ENCODE assay signal across 9 cellular contexts in genomic region chr3:120198305-120198878, GRCh38.
DNase-seq lines count a peak whose midpoint lies in the region; ATAC-seq and TF ChIP-seq lines count a peak whose summit lies in the region.
"Had no signal": no experiment of that assay in that cellular context is flagged by ENCODE, and none has a peak within 500 bp of the region (broad histone marks: within the 10 kb centered on the region; RNA-seq: fewer than 3 reads in every experiment).

No MANE protein-coding gene starts in this region.

- peaks cover 11% of the 10 kb centered on the region for H3K4me1 Mint-ChIP-seq in nephron progenitor cell
- no peaks in the 10 kb centered on the region for H3K4me1 Mint-ChIP-seq in activated CD8-positive, alpha-beta T cell treated with anti-CD3 and anti-CD28 coated beads for 36 hours (ENCODE audit: low read depth)
- H3K4me1 Mint-ChIP-seq: activated B cell treated with CpG ODN at 0.5 μM for 24 hours had no signal

- H3K36me3 Mint-ChIP-seq in nephron progenitor cell (ENCODE audit: low read depth) = no peaks in the 10 kb centered on the region
- no peaks in the 10 kb centered on the region for H3K36me3 Mint-ChIP-seq in activated CD8-positive, alpha-beta T cell treated with anti-CD3 and anti-CD28 coated beads for 36 hours (ENCODE audit: low read depth)

- no peak overlapping the region for H3K27ac Mint-ChIP-seq in nephron progenitor cell
- H3K27ac Mint-ChIP-seq in activated CD8-positive, alpha-beta T cell treated with anti-CD3 and anti-CD28 coated beads for 36 hours = no peak overlapping the region
- H3K27ac Mint-ChIP-seq: activated B cell treated with CpG ODN at 0.5 μM for 24 hours had no signal

- H3K27ac ChIP-seq in OCI-LY7 (ENCODE audit: low read depth, low read length, poor library complexity, severe bottlenecking) = no peak overlapping the region

- ATAC-seq in activated CD8-positive, alpha-beta T cell treated with anti-CD3 and anti-CD28 coated beads for 36 hours = no peak

- POLR2A ChIA-PET in OCI-LY7 (lab: Charles Lee) = no interaction called here
- POLR2A ChIA-PET in activated CD8-positive, alpha-beta T cell treated with anti-CD3 and anti-CD28 coated beads for 36 hours (lab: Charles Lee) = no interaction called here

- peak; percentile 66 to 76 for DNase-seq in AML-193 (lab: John Stamatoyannopoulos, UW)
- DNase-seq in GM20000 (ENCODE audit: low spot score) = no peak
- DNase-seq in OCI-LY7 (ENCODE audit: low spot score) = peak; percentile 13
- DNase-seq in fibroblast of villous mesenchyme (ENCODE audit: low read depth) = peak; percentile 37
- no peak for DNase-seq in activated T-cell treated with anti-CD3 and anti-CD28 coated beads, Interleukin-2, amount 50 U/mL, for 48 hours
- no peak for DNase-seq in stimulated activated CD4-positive, alpha-beta T cell treated with anti-CD3 and anti-CD28 coated beads, Interleukin-4, amount 100 ng/mL, for 1 hour
- no peak for DNase-seq in nephron progenitor cell
- no peak for DNase-seq in activated CD8-positive, alpha-beta T cell treated with anti-CD3 and anti-CD28 coated beads for 36 hours
- DNase-seq: activated B cell treated with CpG ODN at 0.5 μM for 24 hours had no signal

- TF ChIP-seq CTCF in GM20000 (IDR thresholded peaks at IDR 0.05; ENCODE audit: extremely low read depth, missing control alignments) (peak; percentile 14), OCI-LY7 (conservative IDR thresholded peaks at IDR 0.05; ENCODE audit: low read length) (peak; percentile 63), fibroblast of villous mesenchyme (IDR thresholded peaks at IDR 0.05; ENCODE audit: insufficient read depth, low read depth, low read length) (peak; percentile 13), nephron progenitor cell (IDR thresholded peaks at IDR 0.05) (no peak)
- TF ChIP-seq CTCF in activated CD8-positive, alpha-beta T cell treated with anti-CD3 and anti-CD28 coated beads for 36 hours (IDR thresholded peaks at IDR 0.05) = no peak

- no peak overlapping the region for H3K4me3 Mint-ChIP-seq in nephron progenitor cell
- H3K4me3 Mint-ChIP-seq in activated CD8-positive, alpha-beta T cell treated with anti-CD3 and anti-CD28 coated beads for 36 hours = no peak overlapping the region
- H3K4me3 Mint-ChIP-seq: activated B cell treated with CpG ODN at 0.5 μM for 24 hours had no signal

- no peaks in the 10 kb centered on the region for H4K20me1 ChIP-seq in OCI-LY7 (ENCODE audit: insufficient read depth, low read length)

- no peak overlapping the region for H3K4me3 ChIP-seq in OCI-LY7 (ENCODE audit: low read depth, low read length, poor library complexity, severe bottlenecking)
- H3K4me3 ChIP-seq in fibroblast of villous mesenchyme (ENCODE audit: low read depth, low read length) = no peak overlapping the region

- no peaks in the 10 kb centered on the region for H3K9me3 Mint-ChIP-seq in nephron progenitor cell
- no peaks in the 10 kb centered on the region for H3K9me3 Mint-ChIP-seq in activated CD8-positive, alpha-beta T cell treated with anti-CD3 and anti-CD28 coated beads for 36 hours
- H3K9me3 Mint-ChIP-seq: activated B cell treated with CpG ODN at 0.5 μM for 24 hours had no signal

- intact Hi-C loops in OCI-LY7 (cut with micrococcal nuclease; ENCODE audit: unreplicated experiment) = loop anchor here (10.0 kb wide), 1 partner anchor 374 kb away; no protein-coding TSS in a partner anchor
- intact Hi-C loops in activated CD8-positive, alpha-beta T cell treated with anti-CD3 and anti-CD28 coated beads for 36 hours (cut with micrococcal nuclease) = no loop called here

- no peaks in the 10 kb centered on the region for H3K4me1 ChIP-seq in OCI-LY7 (ENCODE audit: insufficient read depth, low read length, poor library complexity, severe bottlenecking)

- no peaks in the 10 kb centered on the region for H3K27me3 Mint-ChIP-seq in nephron progenitor cell (ENCODE audit: low read depth, poor library complexity)
- no peaks in the 10 kb centered on the region for H3K27me3 Mint-ChIP-seq in activated CD8-positive, alpha-beta T cell treated with anti-CD3 and anti-CD28 coated beads for 36 hours
- H3K27me3 Mint-ChIP-seq: activated B cell treated with CpG ODN at 0.5 μM for 24 hours had no signal

- CTCF ChIA-PET in OCI-LY7 (lab: Charles Lee; ENCODE audit: unreplicated experiment) = no interaction called here
- CTCF ChIA-PET in activated CD8-positive, alpha-beta T cell treated with anti-CD3 and anti-CD28 coated beads for 36 hours (lab: Charles Lee) = interaction anchor here (1.2 to 1.4 kb wide), 3 partner anchors 13 to 306 kb away, joined by 3 to 4 read pairs (median 3); no protein-coding TSS in a partner anchor

- no peaks in the 10 kb centered on the region for H3K9me3 ChIP-seq in OCI-LY7 (ENCODE audit: low read length)

- BruUV-seq in OCI-LY7 (replicated peaks; lab: Mats Ljungman, UMichigan) = no TSS peak

- H3K9me2 ChIP-seq in OCI-LY7 (ENCODE audit: insufficient read depth, low read length) = no peaks in the 10 kb centered on the region

- no peak overlapping the region for H2AFZ ChIP-seq in OCI-LY7 (ENCODE audit: low read length)

- no peak overlapping the region for H3K4me2 ChIP-seq in OCI-LY7 (ENCODE audit: low read length)

- no peaks in the 10 kb centered on the region for H3K79me2 ChIP-seq in OCI-LY7 (ENCODE audit: insufficient read depth, low read depth, low read length)

- no peaks in the 10 kb centered on the region for H3K36me3 ChIP-seq in OCI-LY7 (ENCODE audit: insufficient read depth, low read length)

Comparison
In these comparisons a context has a peak if more than half of its experiments do, and no peak if none do; other contexts are left out.
1. DNase-seq: peak in AML-193 (2 of 2), OCI-LY7 (single experiment) and fibroblast of villous mesenchyme (single experiment); none in GM20000 (single experiment), activated T-cell treated with anti-CD3 and anti-CD28 coated beads, Interleukin-2, amount 50 U/mL, for 48 hours (0 of 2), stimulated activated CD4-positive, alpha-beta T cell treated with anti-CD3 and anti-CD28 coated beads, Interleukin-4, amount 100 ng/mL, for 1 hour (single experiment), nephron progenitor cell (single experiment) and activated CD8-positive, alpha-beta T cell treated with anti-CD3 and anti-CD28 coated beads for 36 hours (single experiment).
2. CTCF ChIP-seq: peak in GM20000 (single experiment), OCI-LY7 (single experiment) and fibroblast of villous mesenchyme (single experiment); none in nephron progenitor cell (single experiment) and activated CD8-positive, alpha-beta T cell treated with anti-CD3 and anti-CD28 coated beads for 36 hours (single experiment).